In genomic region chr1:54980528-54981241, GRCh38 we compare ENCODE assay signal across 1 cellular context.
TF ChIP-seq lines count a peak whose summit lies in the region.

TMEM61 (plus strand) TSS chr1:54980628; CDS start chr1:54981066, 438 bp downstream.

TF ChIP-seq in GM23338, 12 proteins besides CTCF, POLR2A, EP300 and RAD21 (continued from another document):
- TF ChIP-seq, protein P1, sequence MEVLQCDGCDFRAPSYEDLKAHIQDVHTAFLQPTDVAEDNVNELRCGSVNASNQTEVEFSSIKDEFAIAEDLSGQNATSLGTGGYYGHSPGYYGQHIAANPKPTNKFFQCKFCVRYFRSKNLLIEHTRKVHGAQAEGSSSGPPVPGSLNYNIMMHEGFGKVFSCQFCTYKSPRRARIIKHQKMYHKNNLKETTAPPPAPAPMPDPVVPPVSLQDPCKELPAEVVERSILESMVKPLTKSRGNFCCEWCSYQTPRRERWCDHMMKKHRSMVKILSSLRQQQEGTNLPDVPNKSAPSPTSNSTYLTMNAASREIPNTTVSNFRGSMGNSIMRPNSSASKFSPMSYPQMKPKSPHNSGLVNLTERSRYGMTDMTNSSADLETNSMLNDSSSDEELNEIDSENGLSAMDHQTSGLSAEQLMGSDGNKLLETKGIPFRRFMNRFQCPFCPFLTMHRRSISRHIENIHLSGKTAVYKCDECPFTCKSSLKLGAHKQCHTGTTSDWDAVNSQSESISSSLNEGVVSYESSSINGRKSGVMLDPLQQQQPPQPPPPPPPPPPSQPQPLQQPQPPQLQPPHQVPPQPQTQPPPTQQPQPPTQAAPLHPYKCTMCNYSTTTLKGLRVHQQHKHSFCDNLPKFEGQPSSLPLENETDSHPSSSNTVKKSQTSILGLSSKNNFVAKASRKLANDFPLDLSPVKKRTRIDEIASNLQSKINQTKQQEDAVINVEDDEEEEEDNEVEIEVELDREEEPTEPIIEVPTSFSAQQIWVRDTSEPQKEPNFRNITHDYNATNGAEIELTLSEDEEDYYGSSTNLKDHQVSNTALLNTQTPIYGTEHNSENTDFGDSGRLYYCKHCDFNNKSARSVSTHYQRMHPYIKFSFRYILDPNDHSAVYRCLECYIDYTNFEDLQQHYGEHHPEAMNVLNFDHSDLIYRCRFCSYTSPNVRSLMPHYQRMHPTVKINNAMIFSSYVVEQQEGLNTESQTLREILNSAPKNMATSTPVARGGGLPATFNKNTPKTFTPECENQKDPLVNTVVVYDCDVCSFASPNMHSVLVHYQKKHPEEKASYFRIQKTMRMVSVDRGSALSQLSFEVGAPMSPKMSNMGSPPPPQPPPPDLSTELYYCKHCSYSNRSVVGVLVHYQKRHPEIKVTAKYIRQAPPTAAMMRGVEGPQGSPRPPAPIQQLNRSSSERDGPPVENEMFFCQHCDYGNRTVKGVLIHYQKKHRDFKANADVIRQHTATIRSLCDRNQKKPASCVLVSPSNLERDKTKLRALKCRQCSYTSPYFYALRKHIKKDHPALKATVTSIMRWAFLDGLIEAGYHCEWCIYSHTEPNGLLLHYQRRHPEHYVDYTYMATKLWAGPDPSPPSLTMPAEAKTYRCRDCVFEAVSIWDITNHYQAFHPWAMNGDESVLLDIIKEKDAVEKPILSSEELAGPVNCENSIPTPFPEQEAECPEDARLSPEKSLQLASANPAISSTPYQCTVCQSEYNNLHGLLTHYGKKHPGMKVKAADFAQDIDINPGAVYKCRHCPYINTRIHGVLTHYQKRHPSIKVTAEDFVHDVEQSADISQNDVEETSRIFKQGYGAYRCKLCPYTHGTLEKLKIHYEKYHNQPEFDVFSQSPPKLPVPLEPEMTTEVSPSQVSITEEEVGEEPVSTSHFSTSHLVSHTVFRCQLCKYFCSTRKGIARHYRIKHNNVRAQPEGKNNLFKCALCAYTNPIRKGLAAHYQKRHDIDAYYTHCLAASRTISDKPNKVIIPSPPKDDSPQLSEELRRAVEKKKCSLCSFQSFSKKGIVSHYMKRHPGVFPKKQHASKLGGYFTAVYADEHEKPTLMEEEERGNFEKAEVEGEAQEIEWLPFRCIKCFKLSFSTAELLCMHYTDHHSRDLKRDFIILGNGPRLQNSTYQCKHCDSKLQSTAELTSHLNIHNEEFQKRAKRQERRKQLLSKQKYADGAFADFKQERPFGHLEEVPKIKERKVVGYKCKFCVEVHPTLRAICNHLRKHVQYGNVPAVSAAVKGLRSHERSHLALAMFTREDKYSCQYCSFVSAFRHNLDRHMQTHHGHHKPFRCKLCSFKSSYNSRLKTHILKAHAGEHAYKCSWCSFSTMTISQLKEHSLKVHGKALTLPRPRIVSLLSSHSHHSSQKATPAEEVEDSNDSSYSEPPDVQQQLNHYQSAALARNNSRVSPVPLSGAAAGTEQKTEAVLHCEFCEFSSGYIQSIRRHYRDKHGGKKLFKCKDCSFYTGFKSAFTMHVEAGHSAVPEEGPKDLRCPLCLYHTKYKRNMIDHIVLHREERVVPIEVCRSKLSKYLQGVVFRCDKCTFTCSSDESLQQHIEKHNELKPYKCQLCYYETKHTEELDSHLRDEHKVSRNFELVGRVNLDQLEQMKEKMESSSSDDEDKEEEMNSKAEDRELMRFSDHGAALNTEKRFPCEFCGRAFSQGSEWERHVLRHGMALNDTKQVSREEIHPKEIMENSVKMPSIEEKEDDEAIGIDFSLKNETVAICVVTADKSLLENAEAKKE (CRISPR knock-in tag; IDR thresholded peaks at IDR 0.05), result no peak
